In the genomic region with DNA sequence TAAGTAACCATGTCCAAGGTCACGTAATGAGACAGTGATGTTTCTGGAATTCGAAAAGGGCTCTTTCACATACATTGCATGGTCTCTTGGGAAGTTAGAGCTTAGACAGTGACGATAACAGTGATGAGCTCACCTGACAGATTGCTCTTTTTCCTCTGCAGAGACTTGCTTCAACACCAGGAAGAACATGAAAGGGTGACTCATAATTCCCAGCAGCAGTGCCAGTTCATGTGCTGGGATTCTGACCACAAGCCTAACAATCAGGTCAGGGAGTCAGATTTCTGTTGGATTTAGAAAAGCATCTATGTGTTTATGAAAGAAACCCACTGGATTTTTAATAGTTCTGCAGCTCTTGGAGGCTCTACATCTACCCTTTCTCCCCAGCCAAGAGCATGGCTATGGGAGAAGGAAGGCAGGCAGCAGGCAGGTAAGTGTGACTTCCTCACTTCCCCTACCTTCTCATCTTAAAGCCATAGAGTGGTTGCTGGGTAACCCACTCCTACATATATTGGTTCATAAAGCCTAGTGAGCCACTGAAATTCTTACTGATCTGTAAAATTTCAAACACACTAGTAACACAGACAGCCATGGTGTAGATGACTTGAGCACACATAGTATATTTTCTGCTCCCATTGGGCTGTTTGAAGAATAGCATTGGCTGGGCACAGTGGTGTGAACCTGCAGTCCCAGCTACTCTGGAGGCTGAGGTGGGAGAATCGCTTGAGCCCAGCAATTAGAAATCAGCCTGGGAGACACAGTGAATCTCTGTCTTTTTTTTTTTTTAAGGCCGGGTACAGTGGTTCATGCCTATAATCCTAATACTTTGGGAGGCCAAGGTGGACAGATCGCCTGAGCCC, we compare ENCODE assay signal across 9 cellular contexts. TPM values are rescaled to one million over a fixed set of nuclear protein-coding genes. Genes with fewer than 3 reads are reported as not detected.
DNase-seq lines count a peak whose midpoint lies in the region; ATAC-seq, FAIRE-seq and TF ChIP-seq lines count a peak whose summit lies in the region.
"Had no signal": no experiment of that assay in that cellular context is flagged by ENCODE, and none has a peak within 500 bp of the region (broad histone marks: within the 10 kb centered on the region; RNA-seq: fewer than 3 reads in every experiment).

No MANE protein-coding gene starts in this region.

- TF ChIP-seq CTCF in AG09319 (IDR thresholded peaks at IDR 0.05; ENCODE audit: low read depth, low read length) (no peak), HepG2 (CRISPR knock-in tag; IDR thresholded peaks at IDR 0.05) (no peak)

- peak overlapping the region; percentile 75 for H3K9ac ChIP-seq in HepG2 (ENCODE audit: insufficient read depth, low read depth, low read length)

- H3K4me3 ChIP-seq in HepG2 (replicated peaks in 1 of 3; ENCODE audit: insufficient read depth in 1 of 3, low read depth in 2 of 3, low read length in 3 of 3) = peak overlapping the region in 1 of 3 experiments; percentile 8; a peak in 1 of 6 replicates

- H3K27ac ChIP-seq in HepG2 (ENCODE audit: extremely low read length, insufficient read depth, low read length) = peak overlapping the region; percentile 82

- H2AFZ ChIP-seq in HepG2 (ENCODE audit: low read length) = no peak overlapping the region

- peak; percentile 69 for DNase-seq in AG09319 (ENCODE audit: extremely low read depth, low read depth)
- no peak for DNase-seq in activated T-helper 2 cell treated with anti-CD3 and anti-CD28 coated beads, Interferon-gamma antibody, Interleukin-2, Interleukin-4, amounts not matched to agents 10 μg/mL and 5 μg/mL and 100 μg/mL, durations not matched to agents 14 hours and 24 hours and 36 hours (ENCODE audit: low spot score)
- peak; percentile 99 for DNase-seq in HepG2 (ENCODE audit: low spot score)
- no peak for DNase-seq in cerebellum (ENCODE audit: low spot score)
- no peak for DNase-seq in NCI-H2227 treated with DMSO at 0.1 percent for 48 hours (lab: John Stamatoyannopoulos, UW)
- DNase-seq: effector CD8-positive, alpha-beta T cell had no signal

- peak; percentile 66 for FAIRE-seq in HepG2 (lab: Jason Lieb, UNC)

- H4K20me1 ChIP-seq in HepG2 (ENCODE audit: insufficient read depth, low read length) = no peaks in the 10 kb centered on the region

- POLR2A ChIA-PET in HepG2 (lab: Yijun Ruan, JAX) = interaction anchor here (0.9 to 4.6 kb wide), 19 partner anchors 8 to 175 kb away, joined by 3 to 118 read pairs (median 5); no protein-coding TSS in a partner anchor

- intact Hi-C loops in activated T-helper 2 cell treated with anti-CD3 and anti-CD28 coated beads, Interferon-gamma antibody, Interleukin-2, Interleukin-4, amounts not matched to agents 10 μg/mL and 5 μg/mL and 100 μg/mL, durations not matched to agents 14 hours and 24 hours and 36 hours (cut with micrococcal nuclease) = loop anchor here (5.0 to 10.0 kb wide), 2 partner anchors 109 to 173 kb away; partner anchors contain the start of gene PHF3
- intact Hi-C loops in HepG2 (cut with micrococcal nuclease; ENCODE audit: unreplicated experiment) = loop anchor here (1.0 kb wide), 3 partner anchors 14 to 46 kb away; no protein-coding TSS in a partner anchor

- H3K9me3 ChIP-seq in HepG2 (ENCODE audit: low read length) = no peaks in the 10 kb centered on the region

- CTCF ChIA-PET in HepG2 (lab: Yijun Ruan, JAX; ENCODE audit: low intra/inter-chr PET ratio, low total read pairs) = no interaction called here

- peak in 1 of 2 experiments; percentile 34; a peak in 1 of 4 replicates for TF ChIP-seq POLR2A in HepG2 (IDR thresholded peaks at IDR 0.05; ENCODE audit: insufficient read depth in 1 of 2, low read depth in 2 of 2, low read length in 2 of 2)

- peaks cover 17% of the 10 kb centered on the region for H3K36me3 Mint-ChIP-seq in activated T-helper 2 cell treated with anti-CD3 and anti-CD28 coated beads, Interferon-gamma antibody, Interleukin-2, Interleukin-4, amounts not matched to agents 10 μg/mL and 5 μg/mL and 100 μg/mL, durations not matched to agents 14 hours and 24 hours and 36 hours (ENCODE audit: low read depth)

- H3K27me3 ChIP-seq in HepG2 (ENCODE audit: control insufficient read depth in 1 of 2, insufficient read depth in 2 of 2, low read length in 2 of 2) = no peaks in the 10 kb centered on the region

- peaks cover 80% of the 10 kb centered on the region for H3K4me1 ChIP-seq in HepG2 (ENCODE audit: insufficient read depth, low read length)

- peak overlapping the region; percentile 62 for H3K27ac Mint-ChIP-seq in activated T-helper 2 cell treated with anti-CD3 and anti-CD28 coated beads, Interferon-gamma antibody, Interleukin-2, Interleukin-4, amounts not matched to agents 10 μg/mL and 5 μg/mL and 100 μg/mL, durations not matched to agents 14 hours and 24 hours and 36 hours

- H3K9me3 Mint-ChIP-seq in activated T-helper 2 cell treated with anti-CD3 and anti-CD28 coated beads, Interferon-gamma antibody, Interleukin-2, Interleukin-4, amounts not matched to agents 10 μg/mL and 5 μg/mL and 100 μg/mL, durations not matched to agents 14 hours and 24 hours and 36 hours = peaks cover 5% of the 10 kb centered on the region

- TF ChIP-seq EP300 in HepG2 (IDR thresholded peaks at IDR 0.05; ENCODE audit: low read depth in 2 of 2, low read length in 2 of 2) (peak; percentile 79 to 96; a peak in 3 of 4 replicates), HepG2 (CRISPR knock-in tag; IDR thresholded peaks at IDR 0.05; ENCODE audit: borderline replicate concordance) (peak; percentile 98)

- peaks cover 49% of the 10 kb centered on the region for H3K4me1 Mint-ChIP-seq in activated T-helper 2 cell treated with anti-CD3 and anti-CD28 coated beads, Interferon-gamma antibody, Interleukin-2, Interleukin-4, amounts not matched to agents 10 μg/mL and 5 μg/mL and 100 μg/mL, durations not matched to agents 14 hours and 24 hours and 36 hours (ENCODE audit: low read depth)

- peaks cover 76% of the 10 kb centered on the region for H3K79me2 ChIP-seq in HepG2 (ENCODE audit: insufficient read depth, low read length)

- H3K4me3 Mint-ChIP-seq in activated T-helper 2 cell treated with anti-CD3 and anti-CD28 coated beads, Interferon-gamma antibody, Interleukin-2, Interleukin-4, amounts not matched to agents 10 μg/mL and 5 μg/mL and 100 μg/mL, durations not matched to agents 14 hours and 24 hours and 36 hours (ENCODE audit: low read depth) = no peak overlapping the region

- in situ Hi-C loops in HepG2 (cut with HindIII; ENCODE audit: extremely low pct_ligation_motif_present, low pct_unique_long_range_greater_than_20kb) = no loop called here

- H3K27me3 Mint-ChIP-seq in activated T-helper 2 cell treated with anti-CD3 and anti-CD28 coated beads, Interferon-gamma antibody, Interleukin-2, Interleukin-4, amounts not matched to agents 10 μg/mL and 5 μg/mL and 100 μg/mL, durations not matched to agents 14 hours and 24 hours and 36 hours (ENCODE audit: low read depth) = no peaks in the 10 kb centered on the region

- TSS peak; percentile 3 for BruUV-seq in HepG2 (replicated peaks; lab: Mats Ljungman, UMichigan)

- H3K36me3 ChIP-seq in HepG2 (replicated peaks in 1 of 2; ENCODE audit: control insufficient read depth in 1 of 2, insufficient read depth in 2 of 2, low read length in 2 of 2) = peaks cover 11 to 27% of the 10 kb centered on the region in 2 experiments

- peak overlapping the region; percentile 70 for H3K4me2 ChIP-seq in HepG2 (ENCODE audit: low read depth, low read length)

- ATAC-seq in HG02588 (IDR thresholded peaks at IDR 0.05; ENCODE audit: unreplicated experiment) (peak; percentile 45), HepG2 (peak; percentile 92), HG03045 (IDR thresholded peaks at IDR 0.05; ENCODE audit: unreplicated experiment) (no peak), GM21447 (IDR thresholded peaks at IDR 0.05; ENCODE audit: unreplicated experiment) (no peak)

- WGBS in HepG2 (ENCODE audit: low lambda C conversion rate) = 61% methylated on average over 6 of the region's 6 CpGs

- 0 out of 2 replicates have a peak, but pooled peaks have one; percentile 14 for TF ChIP-seq RAD21 in HepG2 (CRISPR knock-in tag; IDR thresholded peaks at IDR 0.05)

TF ChIP-seq in HepG2, 621 proteins besides CTCF, POLR2A, EP300 and RAD21 (continues in another document):
- TF ChIP-seq ZNF670 (CRISPR knock-in tag; IDR thresholded peaks at IDR 0.05; ENCODE audit: borderline replicate concordance) (peak; percentile 54; the same call in 1 of the 2 replicates), GTF2F1 (IDR thresholded peaks at IDR 0.05; ENCODE audit: low read length) (no peak), NFE2L1 (CRISPR knock-in tag; IDR thresholded peaks at IDR 0.05; ENCODE audit: borderline replicate concordance) (no peak), ZNF263 (CRISPR knock-in tag; IDR thresholded peaks at IDR 0.05) (no peak), SP1 (IDR thresholded peaks at IDR 0.05) (no peak), SP1 (CRISPR knock-in tag; IDR thresholded peaks at IDR 0.05) (no peak)

RNA-seq across cellular contexts. Expression of gene PTP4A1, which starts 44.4 kb away (rescaled TPM):
- 80.8 and 88.8 TPM in 2 replicates for total RNA-seq in activated T-helper 2 cell treated with anti-CD3 and anti-CD28 coated beads, Interferon-gamma antibody, Interleukin-2, Interleukin-4, amounts not matched to agents 10 μg/mL and 5 μg/mL and 100 μg/mL, durations not matched to agents 14 hours and 24 hours and 36 hours
- total RNA-seq in HepG2 (2016; rRNA removed; fragmentation: Illumina TruSeq; extraction: Trizol) (376 and 681 TPM in 2 replicates), cerebellum (54.4 TPM)
- 72.5 and 82.8 TPM in 2 replicates for total RNA-seq in HepG2 (2016; cell fraction: cytosol; rRNA removed; fragmentation: Illumina TruSeq; extraction: Trizol; ENCODE audit: low read depth)
- 381 and 654 TPM in 2 replicates for total RNA-seq in HepG2 (2016; cell fraction: insoluble cytoplasmic fraction; rRNA removed; fragmentation: Illumina TruSeq; extraction: Trizol)
- total RNA-seq in HepG2 (2016; cell fraction: membrane; rRNA removed; fragmentation: Illumina TruSeq; extraction: Trizol) = 431 TPM in 2 replicates
- total RNA-seq in HepG2 (2016; cell fraction: nucleus; rRNA removed; fragmentation: Illumina TruSeq; extraction: Trizol) = 336 and 365 TPM in 2 replicates
- 127 and 141 TPM in 2 replicates for polyA plus RNA-seq in HepG2 (2011; rRNA removed)
- polyA plus RNA-seq in HepG2 (2011; cell fraction: cytosol; rRNA removed) = 61.2 and 126 TPM in 2 replicates
- polyA plus RNA-seq in HepG2 (2011; cell fraction: nucleus; rRNA removed) = 48.0 and 68.5 TPM in 2 replicates
- 273 TPM in 2 replicates for polyA plus RNA-seq in HepG2 (2012)
- 53.9 and 75.2 TPM in 2 replicates for polyA plus RNA-seq in HepG2 (2016; cell fraction: cytosol; fragmentation: Illumina TruSeq; extraction: Trizol; ENCODE audit: low read depth)
- polyA plus RNA-seq in HepG2 (2016; cell fraction: insoluble cytoplasmic fraction; fragmentation: Illumina TruSeq; extraction: Trizol; ENCODE audit: low read depth) = 710 and 726 TPM in 2 replicates
- 254 and 286 TPM in 2 replicates for polyA plus RNA-seq in HepG2 (2016; cell fraction: membrane; fragmentation: Illumina TruSeq; extraction: Trizol; ENCODE audit: low read depth)
- polyA plus RNA-seq in HepG2 (2016; cell fraction: nucleus; fragmentation: Illumina TruSeq; extraction: Trizol; ENCODE audit: insufficient read depth, low read depth) = 411 and 435 TPM in 2 replicates
- polyA minus RNA-seq in HepG2 (2011; rRNA and poly(A)+ RNA removed; ENCODE audit: low replicate concordance) = 36.0 and 84.0 TPM in 2 replicates
- polyA minus RNA-seq in HepG2 (2011; cell fraction: cytosol; rRNA and poly(A)+ RNA removed) = 187 and 229 TPM in 2 replicates
- 195 and 232 TPM in 2 replicates for polyA minus RNA-seq in HepG2 (2011; cell fraction: nucleus; rRNA and poly(A)+ RNA removed)

Comparison
In these comparisons a context has a peak if more than half of its experiments do, and no peak if none do; other contexts are left out.
1. DNase-seq: peak in AG09319 (single experiment) and HepG2 (single experiment); none in activated T-helper 2 cell treated with anti-CD3 and anti-CD28 coated beads, Interferon-gamma antibody, Interleukin-2, Interleukin-4, amounts not matched to agents 10 μg/mL and 5 μg/mL and 100 μg/mL, durations not matched to agents 14 hours and 24 hours and 36 hours (single experiment), cerebellum (single experiment) and NCI-H2227 treated with DMSO at 0.1 percent for 48 hours (single experiment).
2. ATAC-seq: peak in HG02588 (single experiment) and HepG2 (single experiment); none in HG03045 (single experiment) and GM21447 (single experiment).